27 cellular contexts compared by ENCODE assay signal in the genomic region with DNA sequence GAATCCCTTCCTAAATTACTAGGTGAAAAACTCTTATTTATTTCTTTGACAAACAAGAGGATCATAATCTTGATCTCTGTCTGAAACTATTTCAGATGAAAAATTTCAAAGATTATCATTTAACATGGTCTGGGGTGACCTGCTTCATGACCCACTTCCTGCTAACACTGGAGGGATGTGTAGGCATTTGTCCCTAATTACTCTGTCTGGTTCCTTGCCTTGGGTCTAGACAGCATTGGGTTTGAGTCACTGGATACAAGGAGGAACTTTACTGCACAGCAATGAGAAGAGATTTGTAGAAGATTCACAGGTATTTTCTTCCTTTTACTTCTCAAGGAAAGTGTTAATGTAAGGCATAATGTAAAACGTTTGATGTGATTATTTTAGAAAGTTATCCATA.
DNase-seq lines count a peak whose midpoint lies in the region; ATAC-seq lines count a peak whose summit lies in the region.
"Had no signal": no experiment of that assay in that cellular context is flagged by ENCODE, and none has a peak within 500 bp of the region (broad histone marks: within the 10 kb centered on the region; RNA-seq: fewer than 3 reads in every experiment).

No MANE protein-coding gene starts in this region.

- peak overlapping the region; percentile 93 for H3K27ac Mint-ChIP-seq in activated T-cell treated with anti-CD3 and anti-CD28 coated beads, Interleukin-2, amount 50 U/mL, for 72 hours
- H3K27ac Mint-ChIP-seq in activated naive CD8-positive, alpha-beta T cell treated with anti-CD3 and anti-CD28 coated beads for 36 hours: peak overlapping the region; percentile 89
- H3K27ac Mint-ChIP-seq: brain, neural progenitor cell had no signal

- no peaks in the 10 kb centered on the region for H3K27me3 Mint-ChIP-seq in activated T-cell treated with anti-CD3 and anti-CD28 coated beads, Interleukin-2, amount 50 U/mL, for 72 hours (ENCODE audit: low read depth)
- H3K27me3 Mint-ChIP-seq in activated naive CD8-positive, alpha-beta T cell treated with anti-CD3 and anti-CD28 coated beads for 36 hours: no peaks in the 10 kb centered on the region
- H3K27me3 Mint-ChIP-seq: brain had no signal

- H3K4me3 Mint-ChIP-seq in activated T-cell treated with anti-CD3 and anti-CD28 coated beads, Interleukin-2, amount 50 U/mL, for 72 hours: peak overlapping the region; percentile 48 to 83
- H3K4me3 Mint-ChIP-seq in activated naive CD8-positive, alpha-beta T cell treated with anti-CD3 and anti-CD28 coated beads for 36 hours: peak overlapping the region; percentile 44
- H3K4me3 Mint-ChIP-seq: brain, neural progenitor cell had no signal

- peaks cover 92% of the 10 kb centered on the region for H3K36me3 ChIP-seq in KOPT-K1 (ENCODE audit: insufficient read depth, low read length)
- no peaks in the 10 kb centered on the region for H3K36me3 ChIP-seq in MG63
- H3K36me3 ChIP-seq: adrenal gland, BE2C, neural progenitor cell, right atrium auricular region, upper lobe of right lung, WERI-Rb-1 had no signal

- no peaks in the 10 kb centered on the region for H3K27me3 ChIP-seq in MG63
- H3K27me3 ChIP-seq: adrenal gland, neural progenitor cell, right atrium auricular region, upper lobe of right lung had no signal

- H3K36me3 Mint-ChIP-seq in activated T-cell treated with anti-CD3 and anti-CD28 coated beads, Interleukin-2, amount 50 U/mL, for 72 hours (ENCODE audit: insufficient read depth in 2 of 2): peaks cover 2 to 12% of the 10 kb centered on the region in 2 donors
- H3K36me3 Mint-ChIP-seq in activated naive CD8-positive, alpha-beta T cell treated with anti-CD3 and anti-CD28 coated beads for 36 hours: peaks cover 72% of the 10 kb centered on the region
- H3K36me3 Mint-ChIP-seq: brain had no signal

- peak overlapping the region; percentile 31 for H3K27ac ChIP-seq in KOPT-K1 (ENCODE audit: low read depth, low read length, poor library complexity, severe bottlenecking)
- H3K27ac ChIP-seq: adrenal gland, dorsolateral prefrontal cortex, GM23248, neural progenitor cell, parathyroid adenoma, right atrium auricular region, RWPE1, SK-N-MC, upper lobe of right lung, WERI-Rb-1 had no signal

- H3K9me3 Mint-ChIP-seq in activated T-cell treated with anti-CD3 and anti-CD28 coated beads, Interleukin-2, amount 50 U/mL, for 72 hours: no peaks in the 10 kb centered on the region
- no peaks in the 10 kb centered on the region for H3K9me3 Mint-ChIP-seq in activated naive CD8-positive, alpha-beta T cell treated with anti-CD3 and anti-CD28 coated beads for 36 hours
- H3K9me3 Mint-ChIP-seq: brain, neural progenitor cell had no signal

- H3K4me3 ChIP-seq in MG63: no peak overlapping the region
- H3K4me3 ChIP-seq: adrenal gland, dorsolateral prefrontal cortex, GM23248, neural progenitor cell, right atrium auricular region, SK-N-MC, upper lobe of right lung had no signal

- no peaks in the 10 kb centered on the region for H3K9me3 ChIP-seq in KOPT-K1 (ENCODE audit: insufficient read depth, low read length, poor library complexity, severe bottlenecking)
- H3K9me3 ChIP-seq in MG63: no peaks in the 10 kb centered on the region
- H3K9me3 ChIP-seq: adrenal gland, BE2C, right atrium auricular region, upper lobe of right lung had no signal

- ATAC-seq in activated T-cell treated with anti-CD3 and anti-CD28 coated beads, Interleukin-2, amount 50 U/mL, for 72 hours (replicated peaks in 1 of 2): peak in 1 of 2 donors; percentile 60
- ATAC-seq in stimulated activated naive CD8-positive, alpha-beta T cell treated with anti-CD3 and anti-CD28 coated beads, Interleukin-15, Interleukin-2, amounts not matched to agents 100 U/mL and 50 U/mL, for 24 hours: peak; percentile 55
- no peak for ATAC-seq in HG03097 (IDR thresholded peaks at IDR 0.05; ENCODE audit: low FRiP score, unreplicated experiment)
- ATAC-seq: upper lobe of right lung had no signal

- H3K4me1 Mint-ChIP-seq in activated T-cell treated with anti-CD3 and anti-CD28 coated beads, Interleukin-2, amount 50 U/mL, for 72 hours (ENCODE audit: low read depth): peaks cover 98% of the 10 kb centered on the region
- H3K4me1 Mint-ChIP-seq in activated naive CD8-positive, alpha-beta T cell treated with anti-CD3 and anti-CD28 coated beads for 36 hours: peaks cover 85% of the 10 kb centered on the region

- no peak for DNase-seq in activated T-cell treated with anti-CD3 and anti-CD28 coated beads, Interleukin-2, amount 50 U/mL, for 72 hours
- DNase-seq in activated T-cell treated with anti-CD3 and anti-CD28 coated beads for 4 hours: no peak
- no peak for DNase-seq in activated naive CD8-positive, alpha-beta T cell treated with anti-CD3 and anti-CD28 coated beads for 36 hours
- DNase-seq in stimulated activated naive CD8-positive, alpha-beta T cell treated with anti-CD3 and anti-CD28 coated beads, Interleukin-15, Interleukin-2, amounts not matched to agents 100 U/mL and 50 U/mL, for 24 hours: no peak
- DNase-seq in NCI-H1048 (lab: John Stamatoyannopoulos, UW): no peak
- no peak for DNase-seq in MG63
- DNase-seq: ACHN; adrenal gland; BE2C; dorsolateral prefrontal cortex; GM23248; KBM-7; MM.1S; NCI-H1436 treated with DMSO at 0.1 percent for 48 hours; NCI-H748 treated with DMSO at 0.1 percent for 48 hours; stimulated activated CD4-positive, alpha-beta T cell treated with anti-CD3 and anti-CD28 coated beads, Interleukin-2, amount 100 ng/mL, for 24 hours; substantia nigra; upper lobe of right lung; WERI-Rb-1 had no signal
